ENCODE assay signal across 22 cellular contexts in genomic region chr2:177568393-177568792, GRCh38.
DNase-seq lines count a peak whose midpoint lies in the region; ATAC-seq, FAIRE-seq and TF ChIP-seq lines count a peak whose summit lies in the region.
"Had no signal": no experiment of that assay in that cellular context is flagged by ENCODE, and none has a peak within 500 bp of the region (broad histone marks: within the 10 kb centered on the region; RNA-seq: fewer than 3 reads in every experiment).

No MANE protein-coding gene starts in this region.

- TF ChIP-seq POLR2A in GM12891 (IDR thresholded peaks at IDR 0.05; ENCODE audit: low read depth, low read length) = no peak

- H3K4me2 ChIP-seq in Loucy (ENCODE audit: low read depth, low read length, poor library complexity, severe bottlenecking) = peak overlapping the region; percentile 2

- ATAC-seq in GM21619 (IDR thresholded peaks at IDR 0.05; ENCODE audit: unreplicated experiment) (peak; percentile 43), GM19467 (IDR thresholded peaks at IDR 0.05; ENCODE audit: unreplicated experiment) (no peak), lower lobe of right lung (no peak)
- ATAC-seq: PC-3 had no signal

- H2AFZ ChIP-seq in Loucy (ENCODE audit: low read length) = peak overlapping the region; percentile 28; the same call in 1 of the 2 replicates
- H2AFZ ChIP-seq: GM23248 had no signal

- H3K79me2 ChIP-seq in Loucy (ENCODE audit: insufficient read depth, low read length) = no peaks in the 10 kb centered on the region

- no peak overlapping the region for H3K4me3 Mint-ChIP-seq in nephron
- H3K4me3 Mint-ChIP-seq: CD4-positive, alpha-beta T cell; H9; HFFc6 had no signal

- H3F3A ChIP-seq in Loucy (ENCODE audit: low read depth) = no peaks in the 10 kb centered on the region

- H3K36me3 Mint-ChIP-seq in nephron (ENCODE audit: low read depth) = no peaks in the 10 kb centered on the region

- H3K4me3 ChIP-seq in Loucy (ENCODE audit: low read length, poor library complexity, severe bottlenecking) = no peak overlapping the region
- H3K4me3 ChIP-seq in lower lobe of right lung = no peak overlapping the region
- H3K4me3 ChIP-seq: GM23248 had no signal

- no peak overlapping the region for H3K27ac ChIP-seq in lower lobe of right lung
- H3K27ac ChIP-seq: GM23248 had no signal

- H3K27me3 ChIP-seq in Loucy (ENCODE audit: insufficient read depth, low read length, poor library complexity, severe bottlenecking) (no peaks in the 10 kb centered on the region), lower lobe of right lung (ENCODE audit: low read depth) (no peaks in the 10 kb centered on the region)

- H3K36me3 ChIP-seq in Loucy (ENCODE audit: insufficient read depth, low read length) (no peaks in the 10 kb centered on the region), lower lobe of right lung (no peaks in the 10 kb centered on the region)

- H3K4me1 ChIP-seq in Loucy (ENCODE audit: insufficient read depth, low read length, poor library complexity, severe bottlenecking) (peaks cover 9% of the 10 kb centered on the region), lower lobe of right lung (no peaks in the 10 kb centered on the region)

- H3K9me3 ChIP-seq in Loucy (ENCODE audit: insufficient read depth, low read depth, low read length) (no peaks in the 10 kb centered on the region), lower lobe of right lung (no peaks in the 10 kb centered on the region)

- H3K27ac Mint-ChIP-seq in nephron = peak overlapping the region in 2 of 3 experiments; percentile 26 to 36
- H3K27ac Mint-ChIP-seq: CD4-positive, alpha-beta T cell; H9; HFFc6 had no signal

- peaks cover 23% of the 10 kb centered on the region for H3K4me1 Mint-ChIP-seq in nephron
- H3K4me1 Mint-ChIP-seq: H9 had no signal

- peak; percentile 7 for DNase-seq in GM12891 (ENCODE audit: insufficient read length, low spot score)
- no peak for DNase-seq in activated naive CD4-positive, alpha-beta T cell treated with Interleukin-2 at 50 U/mL for 16 hours
- no peak for DNase-seq in lower lobe of right lung
- DNase-seq: CD4-positive, alpha-beta T cell; COR-L47; DMS79; GM23248; H9; HFFc6; KG1; NCI-H1694; NCI-H2081 treated with DMSO at 0.1 percent for 48 hours; NCI-H526; PC-3; Right ventricle myocardium superior had no signal

- no peaks in the 10 kb centered on the region for H3K9me3 Mint-ChIP-seq in nephron
- H3K9me3 Mint-ChIP-seq: CD4-positive, alpha-beta T cell; H9; HFFc6 had no signal

- no peak overlapping the region for H3K9ac ChIP-seq in Loucy (ENCODE audit: low read depth, low read length, poor library complexity, severe bottlenecking)
- H3K9ac ChIP-seq: GM23248 had no signal

- TF ChIP-seq CTCF in Loucy (conservative IDR thresholded peaks at IDR 0.05; ENCODE audit: low read length) = no peak
- no peak for TF ChIP-seq CTCF in nephron (IDR thresholded peaks at IDR 0.05; ENCODE audit: unreplicated experiment in 3 of 3)
- TF ChIP-seq CTCF in lower lobe of right lung (IDR thresholded peaks at IDR 0.05) = no peak

- H4K20me1 ChIP-seq in Loucy (ENCODE audit: insufficient read depth, low read length, poor library complexity, severe bottlenecking) = no peaks in the 10 kb centered on the region

- H3K27me3 Mint-ChIP-seq in nephron (ENCODE audit: low read depth) = no peaks in the 10 kb centered on the region
- H3K27me3 Mint-ChIP-seq: CD4-positive, alpha-beta T cell had no signal

- no peaks in the 10 kb centered on the region for H3K9me2 ChIP-seq in Loucy (replicated peaks; ENCODE audit: low read depth, low read length)

- intact Hi-C loops in lower lobe of right lung (cut with DNase I) = no loop called here

- FAIRE-seq in GM12891 (lab: Jason Lieb, UNC) = no peak
- FAIRE-seq: GM12892, GM19239, HTR-8/SVneo had no signal

TF ChIP-seq in GM12891, 5 proteins besides CTCF, POLR2A, EP300 and RAD21:
- TF ChIP-seq POU2F2 (IDR thresholded peaks at IDR 0.05; ENCODE audit: low read depth, low read length) = no peak
- no peak for TF ChIP-seq SPI1 (IDR thresholded peaks at IDR 0.05; ENCODE audit: low read depth, low read length)
- TF ChIP-seq PAX5 (IDR thresholded peaks at IDR 0.05; ENCODE audit: insufficient read depth, low read length, severe bottlenecking) = no peak
- no peak for TF ChIP-seq POLR2AphosphoS5 (IDR thresholded peaks at IDR 0.05; ENCODE audit: low read depth, low read length)
- TF ChIP-seq TAF1 (IDR thresholded peaks at IDR 0.05; ENCODE audit: low read depth, low read length) = no peak
